In the genomic region with DNA sequence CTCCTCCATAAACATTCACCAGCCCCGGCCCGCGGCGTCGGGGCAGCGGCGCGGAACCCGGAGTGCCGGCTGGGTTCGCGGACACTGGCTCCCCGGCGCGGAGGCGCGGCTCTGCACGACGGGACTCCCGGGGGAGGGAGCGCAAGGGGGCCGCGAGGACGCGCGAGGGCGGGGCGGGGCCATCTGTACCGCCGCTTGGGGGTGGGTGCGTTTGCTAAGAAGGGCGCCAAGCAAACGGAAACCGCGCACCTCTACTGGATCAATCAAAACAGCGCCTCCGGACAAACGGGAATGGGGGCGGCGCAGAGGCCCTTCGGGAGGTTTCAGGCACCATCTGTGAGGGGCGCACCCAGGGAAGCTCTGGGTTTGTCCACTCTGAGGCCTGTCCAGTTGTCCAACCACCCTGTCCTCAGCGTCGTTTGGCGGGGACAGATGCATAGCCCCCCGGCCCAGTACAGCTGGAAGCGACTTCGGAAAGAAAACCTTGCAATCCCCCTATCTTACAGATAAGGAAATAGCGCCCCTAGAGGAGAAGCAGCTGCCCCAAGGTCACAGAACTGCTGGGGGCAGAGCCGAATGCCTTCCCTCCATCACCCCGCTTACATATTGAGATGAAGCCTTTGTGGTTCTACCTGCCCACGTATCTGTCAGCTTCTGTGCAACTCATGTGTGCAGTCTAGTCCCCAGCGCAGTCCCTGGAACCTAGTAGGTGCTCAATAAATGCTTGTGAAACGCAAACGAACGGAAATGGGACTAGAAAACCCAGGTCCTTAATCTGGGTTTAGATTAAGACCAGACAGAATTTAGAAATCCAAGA, we compare ENCODE assay signal across 1 cellular context.
TF ChIP-seq lines count a peak whose summit lies in the region.

No MANE protein-coding gene starts in this region.

TF ChIP-seq in HEK293, 187 proteins besides CTCF, POLR2A, EP300 and RAD21 (continued from another document):
- TF ChIP-seq, protein P1, sequence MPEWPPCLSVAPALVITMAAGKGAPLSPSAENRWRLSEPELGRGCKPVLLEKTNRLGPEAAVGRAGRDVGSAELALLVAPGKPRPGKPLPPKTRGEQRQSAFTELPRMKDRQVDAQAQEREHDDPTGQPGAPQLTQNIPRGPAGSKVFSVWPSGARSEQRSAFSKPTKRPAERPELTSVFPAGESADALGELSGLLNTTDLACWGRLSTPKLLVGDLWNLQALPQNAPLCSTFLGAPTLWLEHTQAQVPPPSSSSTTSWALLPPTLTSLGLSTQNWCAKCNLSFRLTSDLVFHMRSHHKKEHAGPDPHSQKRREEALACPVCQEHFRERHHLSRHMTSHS (tag by site-specific recombination; IDR thresholded peaks at IDR 0.05) = no peak
- TF ChIP-seq, protein P2, sequence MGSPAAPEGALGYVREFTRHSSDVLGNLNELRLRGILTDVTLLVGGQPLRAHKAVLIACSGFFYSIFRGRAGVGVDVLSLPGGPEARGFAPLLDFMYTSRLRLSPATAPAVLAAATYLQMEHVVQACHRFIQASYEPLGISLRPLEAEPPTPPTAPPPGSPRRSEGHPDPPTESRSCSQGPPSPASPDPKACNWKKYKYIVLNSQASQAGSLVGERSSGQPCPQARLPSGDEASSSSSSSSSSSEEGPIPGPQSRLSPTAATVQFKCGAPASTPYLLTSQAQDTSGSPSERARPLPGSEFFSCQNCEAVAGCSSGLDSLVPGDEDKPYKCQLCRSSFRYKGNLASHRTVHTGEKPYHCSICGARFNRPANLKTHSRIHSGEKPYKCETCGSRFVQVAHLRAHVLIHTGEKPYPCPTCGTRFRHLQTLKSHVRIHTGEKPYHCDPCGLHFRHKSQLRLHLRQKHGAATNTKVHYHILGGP (tag by site-specific recombination; IDR thresholded peaks at IDR 0.05) = no peak
- TF ChIP-seq ZNF529 (tag by site-specific recombination; IDR thresholded peaks at IDR 0.05; ENCODE audit: insufficient replicate concordance) (no peak), ZNF350 (tag by site-specific recombination; IDR thresholded peaks at IDR 0.05) (no peak), ZNF768 (tag by site-specific recombination; IDR thresholded peaks at IDR 0.05) (no peak), ZNF624 (tag by site-specific recombination; IDR thresholded peaks at IDR 0.05) (no peak), ZNF2 (tag by site-specific recombination; IDR thresholded peaks at IDR 0.05) (0 out of 2 replicates have a peak, but pooled peaks have one; percentile 20), ZNF785 (tag by site-specific recombination; IDR thresholded peaks at IDR 0.05) (no peak), YY1 (tag by site-specific recombination; IDR thresholded peaks at IDR 0.05) (no peak), ZNF433 (tag by site-specific recombination; IDR thresholded peaks at IDR 0.05; ENCODE audit: low read depth) (no peak), ZNF341 (tag by site-specific recombination; IDR thresholded peaks at IDR 0.05; ENCODE audit: low read depth) (peak; percentile 66)
